Comparison of ENCODE assay signal across 1 cellular context in the genomic region with DNA sequence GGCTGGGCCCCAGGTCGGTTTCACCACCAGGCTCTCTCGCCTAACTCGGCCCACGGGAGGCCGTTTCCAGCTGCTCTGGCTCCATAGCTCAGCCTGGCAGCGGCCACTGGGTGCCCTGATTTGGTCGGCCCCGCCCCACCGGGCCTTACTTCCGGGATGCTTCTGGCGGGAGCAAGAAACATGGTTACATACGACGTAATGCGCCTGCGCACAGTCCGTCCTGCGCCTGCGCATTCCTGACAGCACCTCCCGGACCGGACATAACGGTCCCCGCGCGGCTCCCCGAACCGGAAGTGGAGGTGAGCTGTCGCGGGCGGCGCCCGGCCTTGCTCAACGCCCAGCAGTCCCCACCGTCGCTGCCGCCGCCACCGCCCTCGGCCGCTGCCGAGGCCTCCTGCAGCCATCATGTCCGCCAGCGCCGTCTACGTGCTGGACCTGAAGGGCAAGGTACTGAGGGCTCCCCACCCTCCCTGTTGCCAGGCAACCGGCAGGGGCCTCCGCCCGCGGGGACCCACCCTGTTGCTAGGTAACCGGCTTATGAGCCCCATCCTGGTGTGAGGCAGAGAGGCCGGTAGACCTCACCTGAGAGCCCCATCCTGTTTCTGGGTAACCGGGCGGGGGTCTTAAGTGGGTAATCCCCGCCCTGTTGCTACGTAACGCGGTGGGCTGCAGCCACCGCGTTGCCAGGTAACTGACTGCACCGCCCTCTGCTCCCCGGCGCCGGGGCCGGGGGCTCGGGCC.
TF ChIP-seq lines count a peak whose summit lies in the region.

A gene (plus strand): TSS at position 290 of the 741 bp plus-strand sequence. CDS start 116 bp downstream, at position 406.

TF ChIP-seq in HepG2, 621 proteins besides CTCF, POLR2A, EP300 and RAD21 (continued from another document and continues in another):
- TF ChIP-seq KDM1A (CRISPR knock-in tag; IDR thresholded peaks at IDR 0.05): no peak
- TF ChIP-seq ZNF878 (CRISPR knock-in tag; IDR thresholded peaks at IDR 0.05): 0 out of 2 replicates have a peak, but pooled peaks have one; percentile 17
- TF ChIP-seq SIN3A (IDR thresholded peaks at IDR 0.05; ENCODE audit: borderline replicate concordance, low read depth, low read length): 0 out of 2 replicates have a peak, but pooled peaks have one; percentile 76
- TF ChIP-seq, protein P1, sequence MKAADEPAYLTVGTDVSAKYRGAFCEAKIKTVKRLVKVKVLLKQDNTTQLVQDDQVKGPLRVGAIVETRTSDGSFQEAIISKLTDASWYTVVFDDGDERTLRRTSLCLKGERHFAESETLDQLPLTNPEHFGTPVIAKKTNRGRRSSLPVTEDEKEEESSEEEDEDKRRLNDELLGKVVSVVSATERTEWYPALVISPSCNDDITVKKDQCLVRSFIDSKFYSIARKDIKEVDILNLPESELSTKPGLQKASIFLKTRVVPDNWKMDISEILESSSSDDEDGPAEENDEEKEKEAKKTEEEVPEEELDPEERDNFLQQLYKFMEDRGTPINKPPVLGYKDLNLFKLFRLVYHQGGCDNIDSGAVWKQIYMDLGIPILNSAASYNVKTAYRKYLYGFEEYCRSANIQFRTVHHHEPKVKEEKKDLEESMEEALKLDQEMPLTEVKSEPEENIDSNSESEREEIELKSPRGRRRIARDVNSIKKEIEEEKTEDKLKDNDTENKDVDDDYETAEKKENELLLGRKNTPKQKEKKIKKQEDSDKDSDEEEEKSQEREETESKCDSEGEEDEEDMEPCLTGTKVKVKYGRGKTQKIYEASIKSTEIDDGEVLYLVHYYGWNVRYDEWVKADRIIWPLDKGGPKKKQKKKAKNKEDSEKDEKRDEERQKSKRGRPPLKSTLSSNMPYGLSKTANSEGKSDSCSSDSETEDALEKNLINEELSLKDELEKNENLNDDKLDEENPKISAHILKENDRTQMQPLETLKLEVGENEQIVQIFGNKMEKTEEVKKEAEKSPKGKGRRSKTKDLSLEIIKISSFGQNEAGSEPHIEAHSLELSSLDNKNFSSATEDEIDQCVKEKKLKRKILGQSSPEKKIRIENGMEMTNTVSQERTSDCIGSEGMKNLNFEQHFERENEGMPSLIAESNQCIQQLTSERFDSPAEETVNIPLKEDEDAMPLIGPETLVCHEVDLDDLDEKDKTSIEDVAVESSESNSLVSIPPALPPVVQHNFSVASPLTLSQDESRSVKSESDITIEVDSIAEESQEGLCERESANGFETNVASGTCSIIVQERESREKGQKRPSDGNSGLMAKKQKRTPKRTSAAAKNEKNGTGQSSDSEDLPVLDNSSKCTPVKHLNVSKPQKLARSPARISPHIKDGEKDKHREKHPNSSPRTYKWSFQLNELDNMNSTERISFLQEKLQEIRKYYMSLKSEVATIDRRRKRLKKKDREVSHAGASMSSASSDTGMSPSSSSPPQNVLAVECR (CRISPR knock-in tag; IDR thresholded peaks at IDR 0.05; ENCODE audit: borderline replicate concordance): peak; percentile 94
- TF ChIP-seq ZSCAN12 (CRISPR knock-in tag; IDR thresholded peaks at IDR 0.05): 0 out of 2 replicates have a peak, but pooled peaks have one; percentile 26
- TF ChIP-seq REL (CRISPR knock-in tag; conservative IDR thresholded peaks at IDR 0.05): no peak
- peak; percentile 57 for TF ChIP-seq ZSCAN31 (CRISPR knock-in tag; IDR thresholded peaks at IDR 0.05; ENCODE audit: low read depth)
- TF ChIP-seq RFX3 (CRISPR knock-in tag; IDR thresholded peaks at IDR 0.05): peak; percentile 81; the same call in 1 of the 2 replicates
- peak; percentile 17; the same call in 1 of the 2 replicates for TF ChIP-seq HNF4G (IDR thresholded peaks at IDR 0.05; ENCODE audit: borderline replicate concordance, low read depth, low read length)
- peak; percentile 9; the same call in 1 of the 2 replicates for TF ChIP-seq HNF4G (CRISPR knock-in tag; IDR thresholded peaks at IDR 0.05; ENCODE audit: borderline replicate concordance, low read depth)
- TF ChIP-seq, protein P2, sequence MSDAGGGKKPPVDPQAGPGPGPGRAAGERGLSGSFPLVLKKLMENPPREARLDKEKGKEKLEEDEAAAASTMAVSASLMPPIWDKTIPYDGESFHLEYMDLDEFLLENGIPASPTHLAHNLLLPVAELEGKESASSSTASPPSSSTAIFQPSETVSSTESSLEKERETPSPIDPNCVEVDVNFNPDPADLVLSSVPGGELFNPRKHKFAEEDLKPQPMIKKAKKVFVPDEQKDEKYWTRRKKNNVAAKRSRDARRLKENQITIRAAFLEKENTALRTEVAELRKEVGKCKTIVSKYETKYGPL (CRISPR knock-in tag; IDR thresholded peaks at IDR 0.05): 0 out of 2 replicates have a peak, but pooled peaks have one; percentile 49
- TF ChIP-seq GLI4 (CRISPR knock-in tag; IDR thresholded peaks at IDR 0.05; ENCODE audit: borderline replicate concordance): 0 out of 2 replicates have a peak, but pooled peaks have one; percentile 66
- TF ChIP-seq, protein P3, sequence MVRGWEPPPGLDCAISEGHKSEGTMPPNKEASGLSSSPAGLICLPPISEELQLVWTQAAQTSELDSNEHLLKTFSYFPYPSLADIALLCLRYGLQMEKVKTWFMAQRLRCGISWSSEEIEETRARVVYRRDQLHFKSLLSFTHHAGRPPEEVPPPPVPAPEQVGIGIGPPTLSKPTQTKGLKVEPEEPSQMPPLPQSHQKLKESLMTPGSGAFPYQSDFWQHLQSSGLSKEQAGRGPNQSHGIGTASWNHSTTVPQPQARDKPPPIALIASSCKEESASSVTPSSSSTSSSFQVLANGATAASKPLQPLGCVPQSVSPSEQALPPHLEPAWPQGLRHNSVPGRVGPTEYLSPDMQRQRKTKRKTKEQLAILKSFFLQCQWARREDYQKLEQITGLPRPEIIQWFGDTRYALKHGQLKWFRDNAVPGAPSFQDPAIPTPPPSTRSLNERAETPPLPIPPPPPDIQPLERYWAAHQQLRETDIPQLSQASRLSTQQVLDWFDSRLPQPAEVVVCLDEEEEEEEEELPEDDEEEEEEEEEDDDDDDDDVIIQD (CRISPR knock-in tag; IDR thresholded peaks at IDR 0.05; ENCODE audit: low read depth): no peak
- TF ChIP-seq ELF1 (CRISPR knock-in tag; IDR thresholded peaks at IDR 0.05): peak; percentile 98
- peak; percentile 87 for TF ChIP-seq ZNF883 (CRISPR knock-in tag; IDR thresholded peaks at IDR 0.05; ENCODE audit: not compliant biosample characterization)
- peak; percentile 37; the same call in 1 of the 2 replicates for TF ChIP-seq NCOR1 (IDR thresholded peaks at IDR 0.05; ENCODE audit: borderline replicate concordance, low read length)
- TF ChIP-seq, protein P4, sequence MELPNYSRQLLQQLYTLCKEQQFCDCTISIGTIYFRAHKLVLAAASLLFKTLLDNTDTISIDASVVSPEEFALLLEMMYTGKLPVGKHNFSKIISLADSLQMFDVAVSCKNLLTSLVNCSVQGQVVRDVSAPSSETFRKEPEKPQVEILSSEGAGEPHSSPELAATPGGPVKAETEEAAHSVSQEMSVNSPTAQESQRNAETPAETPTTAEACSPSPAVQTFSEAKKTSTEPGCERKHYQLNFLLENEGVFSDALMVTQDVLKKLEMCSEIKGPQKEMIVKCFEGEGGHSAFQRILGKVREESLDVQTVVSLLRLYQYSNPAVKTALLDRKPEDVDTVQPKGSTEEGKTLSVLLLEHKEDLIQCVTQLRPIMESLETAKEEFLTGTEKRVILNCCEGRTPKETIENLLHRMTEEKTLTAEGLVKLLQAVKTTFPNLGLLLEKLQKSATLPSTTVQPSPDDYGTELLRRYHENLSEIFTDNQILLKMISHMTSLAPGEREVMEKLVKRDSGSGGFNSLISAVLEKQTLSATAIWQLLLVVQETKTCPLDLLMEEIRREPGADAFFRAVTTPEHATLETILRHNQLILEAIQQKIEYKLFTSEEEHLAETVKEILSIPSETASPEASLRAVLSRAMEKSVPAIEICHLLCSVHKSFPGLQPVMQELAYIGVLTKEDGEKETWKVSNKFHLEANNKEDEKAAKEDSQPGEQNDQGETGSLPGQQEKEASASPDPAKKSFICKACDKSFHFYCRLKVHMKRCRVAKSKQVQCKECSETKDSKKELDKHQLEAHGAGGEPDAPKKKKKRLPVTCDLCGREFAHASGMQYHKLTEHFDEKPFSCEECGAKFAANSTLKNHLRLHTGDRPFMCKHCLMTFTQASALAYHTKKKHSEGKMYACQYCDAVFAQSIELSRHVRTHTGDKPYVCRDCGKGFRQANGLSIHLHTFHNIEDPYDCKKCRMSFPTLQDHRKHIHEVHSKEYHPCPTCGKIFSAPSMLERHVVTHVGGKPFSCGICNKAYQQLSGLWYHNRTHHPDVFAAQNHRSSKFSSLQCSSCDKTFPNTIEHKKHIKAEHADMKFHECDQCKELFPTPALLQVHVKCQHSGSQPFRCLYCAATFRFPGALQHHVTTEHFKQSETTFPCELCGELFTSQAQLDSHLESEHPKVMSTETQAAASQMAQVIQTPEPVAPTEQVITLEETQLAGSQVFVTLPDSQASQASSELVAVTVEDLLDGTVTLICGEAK (IDR thresholded peaks at IDR 0.05): peak; percentile 64
- TF ChIP-seq, protein P4 (CRISPR knock-in tag; IDR thresholded peaks at IDR 0.05): peak; percentile 48; the same call in 1 of the 2 replicates
- TF ChIP-seq, protein P5, sequence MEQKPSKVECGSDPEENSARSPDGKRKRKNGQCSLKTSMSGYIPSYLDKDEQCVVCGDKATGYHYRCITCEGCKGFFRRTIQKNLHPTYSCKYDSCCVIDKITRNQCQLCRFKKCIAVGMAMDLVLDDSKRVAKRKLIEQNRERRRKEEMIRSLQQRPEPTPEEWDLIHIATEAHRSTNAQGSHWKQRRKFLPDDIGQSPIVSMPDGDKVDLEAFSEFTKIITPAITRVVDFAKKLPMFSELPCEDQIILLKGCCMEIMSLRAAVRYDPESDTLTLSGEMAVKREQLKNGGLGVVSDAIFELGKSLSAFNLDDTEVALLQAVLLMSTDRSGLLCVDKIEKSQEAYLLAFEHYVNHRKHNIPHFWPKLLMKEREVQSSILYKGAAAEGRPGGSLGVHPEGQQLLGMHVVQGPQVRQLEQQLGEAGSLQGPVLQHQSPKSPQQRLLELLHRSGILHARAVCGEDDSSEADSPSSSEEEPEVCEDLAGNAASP (CRISPR knock-in tag; IDR thresholded peaks at IDR 0.05; ENCODE audit: borderline replicate concordance): no peak
- peak; percentile 77; the same call in 1 of the 2 replicates for TF ChIP-seq ZNF766 (CRISPR knock-in tag; IDR thresholded peaks at IDR 0.05; ENCODE audit: borderline replicate concordance)
- TF ChIP-seq ZNF776 (CRISPR knock-in tag; IDR thresholded peaks at IDR 0.05): 0 out of 2 replicates have a peak, but pooled peaks have one; percentile 46
- no peak for TF ChIP-seq ZNF383 (CRISPR knock-in tag; IDR thresholded peaks at IDR 0.05; ENCODE audit: borderline replicate concordance)
- TF ChIP-seq, protein P6, sequence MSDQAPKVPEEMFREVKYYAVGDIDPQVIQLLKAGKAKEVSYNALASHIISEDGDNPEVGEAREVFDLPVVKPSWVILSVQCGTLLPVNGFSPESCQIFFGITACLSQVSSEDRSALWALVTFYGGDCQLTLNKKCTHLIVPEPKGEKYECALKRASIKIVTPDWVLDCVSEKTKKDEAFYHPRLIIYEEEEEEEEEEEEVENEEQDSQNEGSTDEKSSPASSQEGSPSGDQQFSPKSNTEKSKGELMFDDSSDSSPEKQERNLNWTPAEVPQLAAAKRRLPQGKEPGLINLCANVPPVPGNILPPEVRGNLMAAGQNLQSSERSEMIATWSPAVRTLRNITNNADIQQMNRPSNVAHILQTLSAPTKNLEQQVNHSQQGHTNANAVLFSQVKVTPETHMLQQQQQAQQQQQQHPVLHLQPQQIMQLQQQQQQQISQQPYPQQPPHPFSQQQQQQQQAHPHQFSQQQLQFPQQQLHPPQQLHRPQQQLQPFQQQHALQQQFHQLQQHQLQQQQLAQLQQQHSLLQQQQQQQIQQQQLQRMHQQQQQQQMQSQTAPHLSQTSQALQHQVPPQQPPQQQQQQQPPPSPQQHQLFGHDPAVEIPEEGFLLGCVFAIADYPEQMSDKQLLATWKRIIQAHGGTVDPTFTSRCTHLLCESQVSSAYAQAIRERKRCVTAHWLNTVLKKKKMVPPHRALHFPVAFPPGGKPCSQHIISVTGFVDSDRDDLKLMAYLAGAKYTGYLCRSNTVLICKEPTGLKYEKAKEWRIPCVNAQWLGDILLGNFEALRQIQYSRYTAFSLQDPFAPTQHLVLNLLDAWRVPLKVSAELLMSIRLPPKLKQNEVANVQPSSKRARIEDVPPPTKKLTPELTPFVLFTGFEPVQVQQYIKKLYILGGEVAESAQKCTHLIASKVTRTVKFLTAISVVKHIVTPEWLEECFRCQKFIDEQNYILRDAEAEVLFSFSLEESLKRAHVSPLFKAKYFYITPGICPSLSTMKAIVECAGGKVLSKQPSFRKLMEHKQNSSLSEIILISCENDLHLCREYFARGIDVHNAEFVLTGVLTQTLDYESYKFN (CRISPR knock-in tag; conservative IDR thresholded peaks at IDR 0.05): peak; percentile 39
- TF ChIP-seq ZNF605 (CRISPR knock-in tag; IDR thresholded peaks at IDR 0.05): peak; percentile 59; the same call in 1 of the 2 replicates
- TF ChIP-seq ZSCAN9 (CRISPR knock-in tag; IDR thresholded peaks at IDR 0.05; ENCODE audit: borderline replicate concordance): 0 out of 2 replicates have a peak, but pooled peaks have one; percentile 11
- 0 out of 2 replicates have a peak, but pooled peaks have one; percentile 39 for TF ChIP-seq AHR (CRISPR knock-in tag; IDR thresholded peaks at IDR 0.05)
- 0 out of 2 replicates have a peak, but pooled peaks have one; percentile 51 for TF ChIP-seq ZNF746 (CRISPR knock-in tag; IDR thresholded peaks at IDR 0.05)
- no peak for TF ChIP-seq SOX6 (IDR thresholded peaks at IDR 0.05)
- peak; percentile 60; the same call in 1 of the 2 replicates for TF ChIP-seq SOX6 (CRISPR knock-in tag; IDR thresholded peaks at IDR 0.05)
- TF ChIP-seq SCMH1 (CRISPR knock-in tag; IDR thresholded peaks at IDR 0.05; ENCODE audit: borderline replicate concordance): no peak
